Comparison of ENCODE assay signal across 10 cellular contexts in the genomic region with DNA sequence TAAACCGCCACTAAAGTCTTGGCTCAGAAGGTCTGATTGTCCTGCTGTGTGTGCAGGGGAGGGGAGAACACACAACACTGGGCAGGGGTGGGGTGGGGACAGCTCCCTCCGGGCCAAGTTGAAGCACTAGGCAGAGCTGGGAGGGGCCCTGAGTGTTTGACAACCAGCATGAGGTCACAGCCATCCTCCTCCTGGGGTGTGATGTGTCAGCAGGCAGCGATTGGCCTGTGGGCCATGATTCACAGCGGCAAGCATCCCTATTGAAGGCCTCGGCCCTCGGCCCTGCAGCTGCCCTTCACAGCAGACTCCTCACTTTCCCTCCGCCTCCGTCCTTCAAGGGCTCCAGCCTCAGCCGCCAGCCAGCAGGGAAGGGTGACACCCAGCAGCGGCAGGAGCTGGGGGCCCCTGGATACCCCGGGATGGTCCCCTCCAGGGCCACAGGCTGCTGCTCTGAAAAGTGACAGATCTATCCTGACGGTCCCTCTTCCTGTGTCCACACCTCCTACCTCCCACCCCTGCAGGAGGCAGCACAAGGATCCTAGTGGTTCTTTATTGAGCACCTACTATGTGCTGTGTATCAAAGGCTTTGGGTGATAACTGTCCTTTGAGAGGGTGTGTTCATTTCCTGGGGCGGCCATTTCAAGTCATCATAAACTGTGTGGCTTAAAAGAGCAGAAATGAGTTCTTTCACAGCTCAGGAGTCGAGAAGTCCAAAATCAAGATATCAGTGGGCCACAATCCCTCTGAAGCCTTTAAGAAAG.
DNase-seq lines count a peak whose midpoint lies in the region; ATAC-seq lines count a peak whose summit lies in the region.
"Had no signal": no experiment of that assay in that cellular context is flagged by ENCODE, and none has a peak within 500 bp of the region (broad histone marks: within the 10 kb centered on the region; RNA-seq: fewer than 3 reads in every experiment).

No MANE protein-coding gene starts in this region.

- POLR2A ChIA-PET in activated CD4-positive, alpha-beta T cell treated with anti-CD3 and anti-CD28 coated beads for 36 hours (lab: Charles Lee), result no interaction called here

- peak; percentile 74 for ATAC-seq in activated CD4-positive, alpha-beta T cell treated with anti-CD3 and anti-CD28 coated beads for 36 hours
- no peak for ATAC-seq in GM18858 (IDR thresholded peaks at IDR 0.05; ENCODE audit: unreplicated experiment)

- peak; percentile 42 for DNase-seq in activated CD4-positive, alpha-beta T cell treated with anti-CD3 and anti-CD28 coated beads for 36 hours
- no peak for DNase-seq in activated CD4-positive, alpha-beta T cell treated with anti-CD3 and anti-CD28 coated beads for 1 hour
- DNase-seq in SJSA1 (ENCODE audit: low read depth in 1 of 2, low spot score in 2 of 2), result peak; percentile 63 to 90
- peak in 24 of 42 donors; percentile 14 to 77 (median 42) for DNase-seq in head of caudate nucleus
- DNase-seq in stromal cell of bone marrow (ENCODE audit: low read depth), result peak; percentile 89
- no peak for DNase-seq in activated naive CD4-positive, alpha-beta T cell (lab: John Stamatoyannopoulos, UW)
- no peak for DNase-seq in activated effector memory CD4-positive, alpha-beta T cell treated with Interleukin-2 at 50 U/mL for 16 hours

- CTCF ChIA-PET in activated CD4-positive, alpha-beta T cell treated with anti-CD3 and anti-CD28 coated beads for 36 hours (lab: Charles Lee), result interaction anchor here (1.7 to 1.8 kb wide), 2 partner anchors 17 to 206 kb away, joined by 4 to 5 read pairs; no protein-coding TSS in a partner anchor

- no peaks in the 10 kb centered on the region for H3K27me3 ChIP-seq in SJSA1 (replicated peaks)

- no peaks in the 10 kb centered on the region for H3K36me3 ChIP-seq in SJSA1

- H3K27me3 Mint-ChIP-seq in activated CD4-positive, alpha-beta T cell treated with anti-CD3 and anti-CD28 coated beads for 36 hours, result peaks cover 13% of the 10 kb centered on the region

- no peaks in the 10 kb centered on the region for H3K4me1 Mint-ChIP-seq in activated CD4-positive, alpha-beta T cell treated with anti-CD3 and anti-CD28 coated beads for 36 hours

- no peak overlapping the region for H3K27ac Mint-ChIP-seq in activated CD4-positive, alpha-beta T cell treated with anti-CD3 and anti-CD28 coated beads for 36 hours
- H3K27ac Mint-ChIP-seq: T-helper 1 cell treated with Interleukin-12 subunit alpha and Interleukin-12 subunit beta and Interleukin-4 antibody, amounts not matched to agents 30 μg/mL and 1 μg/mL, for 36 hours had no signal

- intact Hi-C loops in activated CD4-positive, alpha-beta T cell treated with anti-CD3 and anti-CD28 coated beads for 36 hours (cut with DNase I, micrococcal nuclease), result no loop called here
- intact Hi-C loops in head of caudate nucleus (cut with DNase I), result no loop called here

- H3K36me3 Mint-ChIP-seq in activated CD4-positive, alpha-beta T cell treated with anti-CD3 and anti-CD28 coated beads for 36 hours (ENCODE audit: low read depth), result no peaks in the 10 kb centered on the region

- H3K4me1 ChIP-seq in SJSA1 (replicated peaks), result peaks cover 17% of the 10 kb centered on the region
- H3K4me1 ChIP-seq: Caco-2 had no signal

- H3K27ac ChIP-seq in SJSA1, result no peak overlapping the region

- no peaks in the 10 kb centered on the region for H3K9me3 ChIP-seq in SJSA1 (replicated peaks)
- H3K9me3 ChIP-seq: Caco-2 had no signal

- no peaks in the 10 kb centered on the region for H3K9me3 Mint-ChIP-seq in activated CD4-positive, alpha-beta T cell treated with anti-CD3 and anti-CD28 coated beads for 36 hours (ENCODE audit: low read depth)
- H3K9me3 Mint-ChIP-seq: T-helper 1 cell treated with Interleukin-12 subunit alpha and Interleukin-12 subunit beta and Interleukin-4 antibody, amounts not matched to agents 30 μg/mL and 1 μg/mL, for 36 hours had no signal

- H3K4me3 Mint-ChIP-seq in activated CD4-positive, alpha-beta T cell treated with anti-CD3 and anti-CD28 coated beads for 36 hours, result no peak overlapping the region
- H3K4me3 Mint-ChIP-seq: T-helper 1 cell treated with Interleukin-12 subunit alpha and Interleukin-12 subunit beta and Interleukin-4 antibody, amounts not matched to agents 30 μg/mL and 1 μg/mL, for 36 hours had no signal

- H3K4me3 ChIP-seq in SJSA1, result no peak overlapping the region

Comparison
In these comparisons a context has a peak if more than half of its experiments do, and no peak if none do; other contexts are left out.
1. DNase-seq: peak in activated CD4-positive, alpha-beta T cell treated with anti-CD3 and anti-CD28 coated beads for 36 hours (single experiment), SJSA1 (2 of 2), head of caudate nucleus (24 of 42) and stromal cell of bone marrow (single experiment); none in activated CD4-positive, alpha-beta T cell treated with anti-CD3 and anti-CD28 coated beads for 1 hour (single experiment), activated naive CD4-positive, alpha-beta T cell (0 of 4) and activated effector memory CD4-positive, alpha-beta T cell treated with Interleukin-2 at 50 U/mL for 16 hours (single experiment).